9 cellular contexts compared by ENCODE assay signal in genomic region chr20:47220161-47220582, GRCh38.
A peak's percentile ranks its signal among the peaks of the same experiment; 100 is the strongest.
DNase-seq lines count a peak whose midpoint lies in the region; ATAC-seq, FAIRE-seq and TF ChIP-seq lines count a peak whose summit lies in the region.
"Had no signal": no experiment of that assay in that cellular context is flagged by ENCODE, and none has a peak within 500 bp of the region (broad histone marks: within the 10 kb centered on the region; RNA-seq: fewer than 3 reads in every experiment).

No MANE protein-coding gene starts in this region.

- TF ChIP-seq CTCF in CD4-positive, alpha-beta T cell (IDR thresholded peaks at IDR 0.05), result peak; percentile 44
- TF ChIP-seq CTCF in breast epithelium (IDR thresholded peaks at IDR 0.05) (peak; percentile 24 to 46 (median 29)), natural killer cell (IDR thresholded peaks at IDR 0.05) (peak; percentile 77)

- no peak overlapping the region for H3K27ac ChIP-seq in CD4-positive, alpha-beta T cell (ENCODE audit: low read depth, low read length)
- H3K27ac ChIP-seq in breast epithelium, result no peak overlapping the region
- H3K27ac ChIP-seq: pancreas had no signal

- peaks cover 15% of the 10 kb centered on the region for H3K4me1 Mint-ChIP-seq in CD4-positive, alpha-beta T cell (ENCODE audit: low read depth)
- H3K4me1 Mint-ChIP-seq in natural killer cell, result peaks cover 16 to 18% of the 10 kb centered on the region in 2 donors

- H3K27me3 Mint-ChIP-seq in CD4-positive, alpha-beta T cell, result no peaks in the 10 kb centered on the region
- H3K27me3 Mint-ChIP-seq in natural killer cell (ENCODE audit: low read depth in 2 of 2), result no peaks in the 10 kb centered on the region

- CTCF ChIA-PET in CD4-positive, alpha-beta T cell (lab: Charles Lee), result interaction anchor here (2.3 kb wide), 1 partner anchor 164 kb away, joined by 5 read pairs; no protein-coding TSS in a partner anchor
- CTCF ChIA-PET in HEK293T (lab: Yijun Ruan, JAX), result interaction anchor here (0.6 to 1.5 kb wide), 3 partner anchors 103 to 176 kb away, joined by 3 to 5 read pairs (median 4); no protein-coding TSS in a partner anchor

- peak; percentile 46 for ATAC-seq in CD4-positive, alpha-beta T cell (ENCODE audit: poor library complexity)
- ATAC-seq in natural killer cell, result peak in 2 of 3 donors; percentile 57 to 69
- ATAC-seq in GM21423 (IDR thresholded peaks at IDR 0.05; ENCODE audit: unreplicated experiment), result no peak

- TF ChIP-seq POLR2A in breast epithelium (IDR thresholded peaks at IDR 0.05), result no peak

- peaks cover 91% of the 10 kb centered on the region for H3K36me3 Mint-ChIP-seq in CD4-positive, alpha-beta T cell (ENCODE audit: low read depth)
- peaks cover 17% of the 10 kb centered on the region for H3K36me3 Mint-ChIP-seq in natural killer cell

- intact Hi-C loops in CD4-positive, alpha-beta T cell (cut with DNase I, micrococcal nuclease), result loop anchor here in 1 of 2 experiments (1.0 kb wide), 1 partner anchor 164 kb away; no protein-coding TSS in a partner anchor
- intact Hi-C loops in breast epithelium (cut with DNase I; ENCODE audit: low total_unique reads), result no loop called here
- intact Hi-C loops in natural killer cell (cut with micrococcal nuclease), result loop anchor here (1.0 kb wide), 1 partner anchor 164 kb away; no protein-coding TSS in a partner anchor

- no peaks in the 10 kb centered on the region for H3K4me1 ChIP-seq in breast epithelium
- H3K4me1 ChIP-seq: pancreas had no signal

- POLR2A ChIA-PET in CD4-positive, alpha-beta T cell (lab: Charles Lee), result no interaction called here
- POLR2A ChIA-PET in HEK293T (lab: Yijun Ruan, JAX), result no interaction called here

- no peaks in the 10 kb centered on the region for H3K36me3 ChIP-seq in breast epithelium

- peak; percentile 10 to 54 (median 34) for DNase-seq in CD4-positive, alpha-beta T cell
- DNase-seq in HEK293T (ENCODE audit: extremely low spot score), result peak; percentile 71
- DNase-seq in T-helper 9 cell, result peak; percentile 34
- no peak for DNase-seq in breast epithelium (ENCODE audit: low spot score in 2 of 2)
- peak; percentile 42 for DNase-seq in natural killer cell
- DNase-seq in urothelium cell line (ENCODE audit: low spot score), result peak; percentile 77
- DNase-seq in globus pallidus (ENCODE audit: low spot score), result no peak
- DNase-seq: pancreas had no signal

- peak overlapping the region; percentile 47 for H3K27ac Mint-ChIP-seq in CD4-positive, alpha-beta T cell
- peak overlapping the region in 1 of 2 donors; percentile 35 for H3K27ac Mint-ChIP-seq in natural killer cell

- no peaks in the 10 kb centered on the region for H3K9me3 Mint-ChIP-seq in CD4-positive, alpha-beta T cell
- no peaks in the 10 kb centered on the region for H3K9me3 Mint-ChIP-seq in natural killer cell

- H3K4me3 Mint-ChIP-seq in CD4-positive, alpha-beta T cell, result no peak overlapping the region
- H3K4me3 Mint-ChIP-seq in natural killer cell, result no peak overlapping the region

- H3K9me3 ChIP-seq in CD4-positive, alpha-beta T cell (ENCODE audit: control insufficient read depth, low read length), result no peaks in the 10 kb centered on the region
- no peaks in the 10 kb centered on the region for H3K9me3 ChIP-seq in breast epithelium
- H3K9me3 ChIP-seq: pancreas had no signal

- H3K4me3 ChIP-seq in breast epithelium, result no peak overlapping the region
- H3K4me3 ChIP-seq: pancreas had no signal

- FAIRE-seq in urothelium cell line (lab: Jason Lieb, UNC), result no peak
- FAIRE-seq: pancreas had no signal

- H3K27me3 ChIP-seq in CD4-positive, alpha-beta T cell (ENCODE audit: control insufficient read depth, insufficient read depth, low read length), result no peaks in the 10 kb centered on the region
- H3K27me3 ChIP-seq in breast epithelium, result no peaks in the 10 kb centered on the region
- H3K27me3 ChIP-seq: pancreas had no signal

TF ChIP-seq in HEK293T, 16 proteins besides CTCF, POLR2A, EP300 and RAD21:
- TF ChIP-seq ARNT (IDR thresholded peaks at IDR 0.05) (no peak), NFRKB (IDR thresholded peaks at IDR 0.05) (no peak), SP1 (IDR thresholded peaks at IDR 0.05) (no peak), ELF4 (IDR thresholded peaks at IDR 0.05) (no peak), LEF1 (IDR thresholded peaks at IDR 0.05; ENCODE audit: borderline replicate concordance) (no peak), L3MBTL2 (conservative IDR thresholded peaks at IDR 0.05) (no peak), HDGF (IDR thresholded peaks at IDR 0.05; ENCODE audit: borderline replicate concordance) (no peak), SUZ12 (IDR thresholded peaks at IDR 0.05) (no peak), FOXA1 (IDR thresholded peaks at IDR 0.05) (no peak)
TF ChIP-seq in HEK293T: peak in this region for 0.

Comparison
In these comparisons a context has a peak if more than half of its experiments do, and no peak if none do; other contexts are left out.
1. DNase-seq: peak in CD4-positive, alpha-beta T cell (10 of 10), HEK293T (single experiment), T-helper 9 cell (single experiment), natural killer cell (single experiment) and urothelium cell line (single experiment); none in breast epithelium (0 of 2) and globus pallidus (single experiment).
2. Peak in every context shown above with its lines, with median percentiles within 50 percentile points of each other: CTCF ChIP-seq.